In genomic region chr1:64361974-64362373, GRCh38 we compare ENCODE assay signal across 33 cellular contexts.
DNase-seq lines count a peak whose midpoint lies in the region; ATAC-seq and TF ChIP-seq lines count a peak whose summit lies in the region.
"Had no signal": no experiment of that assay in that cellular context is flagged by ENCODE, and none has a peak within 500 bp of the region (broad histone marks: within the 10 kb centered on the region; RNA-seq: fewer than 3 reads in every experiment).

No MANE protein-coding gene starts in this region.

- TF ChIP-seq CTCF in A673 (conservative IDR thresholded peaks at IDR 0.05; ENCODE audit: low read depth, low read length) (no peak), HEK293 (tag by site-specific recombination; IDR thresholded peaks at IDR 0.05) (no peak), heart left ventricle (IDR thresholded peaks at IDR 0.05) (no peak), spleen (IDR thresholded peaks at IDR 0.05 in 8 of 11, conservative IDR thresholded peaks at IDR 0.05 in 3 of 11) (no peak)

- ATAC-seq in heart left ventricle, result no peak
- ATAC-seq: A549; CD8-positive, alpha-beta T cell had no signal

- BruUV-seq in A673 (replicated peaks; lab: Mats Ljungman, UMichigan), result no TSS peak

- no peak overlapping the region for H3K4me3 ChIP-seq in A673 (ENCODE audit: low read depth, low read length, poor library complexity, severe bottlenecking)
- H3K4me3 ChIP-seq in HEK293 (ENCODE audit: low read depth, low read length), result no peak overlapping the region
- no peak overlapping the region for H3K4me3 ChIP-seq in SK-N-MC
- H3K4me3 ChIP-seq in heart left ventricle, result no peak overlapping the region
- H3K4me3 ChIP-seq in spleen, result no peak overlapping the region
- H3K4me3 ChIP-seq in effector memory CD4-positive, alpha-beta T cell (ENCODE audit: insufficient read depth, low read depth, low read length, poor library complexity, severe bottlenecking), result no peak overlapping the region
- H3K4me3 ChIP-seq: A549; BLaER1; BLaER1 treated with 17β-estradiol and CSF1 and Interleukin-3, amounts not matched to agents 10 nM and 100 nM had no signal

- H3K36me3 ChIP-seq in A673 (ENCODE audit: insufficient read depth, low read length, poor library complexity, severe bottlenecking), result no peaks in the 10 kb centered on the region
- no peaks in the 10 kb centered on the region for H3K36me3 ChIP-seq in HEK293 (ENCODE audit: control insufficient read depth in 2 of 2, insufficient read depth in 1 of 2, low read length in 2 of 2)
- no peaks in the 10 kb centered on the region for H3K36me3 ChIP-seq in SK-N-MC (ENCODE audit: insufficient read depth, low read length)
- H3K36me3 ChIP-seq in heart left ventricle, result no peaks in the 10 kb centered on the region
- H3K36me3 ChIP-seq in spleen, result no peaks in the 10 kb centered on the region
- no peaks in the 10 kb centered on the region for H3K36me3 ChIP-seq in effector memory CD4-positive, alpha-beta T cell (ENCODE audit: control insufficient read depth, insufficient read depth, low read length)
- H3K36me3 ChIP-seq: BE2C; BLaER1; BLaER1 treated with 17β-estradiol and CSF1 and Interleukin-3, amounts not matched to agents 10 nM and 100 nM had no signal

- POLR2A ChIA-PET in A673 (lab: Charles Lee; ENCODE audit: low non-redundant PET), result interaction anchor here (0.6 to 1.4 kb wide), 4 partner anchors 24 to 1436 kb away, joined by 3 to 4 read pairs (median 4); no protein-coding TSS in a partner anchor
- POLR2A ChIA-PET in HEK293 (lab: Yijun Ruan, JAX), result no interaction called here

- DNase-seq in A673 (ENCODE audit: low spot score) (peak; percentile 92), SK-N-MC (ENCODE audit: low read depth, low spot score) (peak; percentile 88), islet precursor cell (peak; percentile 12), heart left ventricle (no peak), ureter (ENCODE audit: low spot score) (no peak), spleen (no peak)
- DNase-seq in effector memory CD4-positive, alpha-beta T cell, result no peak
- DNase-seq: 8988T; ACHN; AML-193; BE2C; C1 segment of cervical spinal cord; Caco-2; Calu3; CD4-positive, alpha-beta memory T cell; CD4-positive, alpha-beta T cell; CD4-positive, CD25-positive, alpha-beta regulatory T cell; CD8-positive, alpha-beta memory T cell; CD8-positive, alpha-beta T cell; COR-L47; DMS 273 treated with DMSO at 0.1 percent for 48 hours; DMS153; DMS53; DMS79; DMS79 treated with DMSO at 0.1 percent for 48 hours; DND-41; EL had no signal

- no peak for TF ChIP-seq POLR2A in heart left ventricle (IDR thresholded peaks at IDR 0.05)
- TF ChIP-seq POLR2A in spleen (IDR thresholded peaks at IDR 0.05), result no peak

- intact Hi-C loops in A673 (cut with micrococcal nuclease; ENCODE audit: unreplicated experiment), result loop anchor here (1.0 to 10.0 kb wide), 6 partner anchors 80 to 575 kb away; no protein-coding TSS in a partner anchor
- intact Hi-C loops in heart left ventricle (cut with DNase I), result no loop called here
- intact Hi-C loops in spleen (cut with DNase I; ENCODE audit: low total_unique reads), result no loop called here

- peaks cover 54% of the 10 kb centered on the region for H3K4me1 ChIP-seq in A673 (ENCODE audit: insufficient read depth, low read length, poor library complexity, severe bottlenecking)
- no peaks in the 10 kb centered on the region for H3K4me1 ChIP-seq in HEK293 (ENCODE audit: control insufficient read depth, insufficient read depth, low read length)
- H3K4me1 ChIP-seq in heart left ventricle, result peaks cover 0 to 7% (median 0%) of the 10 kb centered on the region in 12 donors
- peaks cover 0 to 3% (median 0%) of the 10 kb centered on the region in 6 donors for H3K4me1 ChIP-seq in spleen
- no peaks in the 10 kb centered on the region for H3K4me1 ChIP-seq in effector memory CD4-positive, alpha-beta T cell (ENCODE audit: control insufficient read depth, insufficient read depth, low read length, poor library complexity, severe bottlenecking)
- H3K4me1 ChIP-seq: A549, BE2C, Caco-2 had no signal

- H3K27me3 ChIP-seq in A673 (replicated peaks; ENCODE audit: insufficient read depth, low read depth, low read length, poor library complexity) (no peaks in the 10 kb centered on the region), heart left ventricle (peaks cover 0 to 5% (median 0%) of the 10 kb centered on the region in 9 donors), spleen (replicated peaks in 1 of 7) (peaks cover 0 to 4% (median 0%) of the 10 kb centered on the region in 7 donors)
- no peaks in the 10 kb centered on the region for H3K27me3 ChIP-seq in effector memory CD4-positive, alpha-beta T cell (replicated peaks; ENCODE audit: control insufficient read depth, insufficient read depth, low read length, poor library complexity, severe bottlenecking)
- H3K27me3 ChIP-seq: BE2C; BLaER1; BLaER1 treated with 17β-estradiol and CSF1 and Interleukin-3, amounts not matched to agents 10 nM and 100 nM had no signal

- CTCF ChIA-PET in A673 (lab: Charles Lee), result interaction anchor here (1.0 kb wide), 2 partner anchors 93 to 292 kb away, joined by 3 to 4 read pairs; no protein-coding TSS in a partner anchor
- CTCF ChIA-PET in HEK293 (lab: Yijun Ruan, JAX), result interaction anchor here (0.6 kb wide), 1 partner anchor 643 kb away, joined by 3 read pairs; no protein-coding TSS in a partner anchor

- 71 to 73% (median 71%) methylated on average over 3 of the region's 3 CpGs for WGBS in heart left ventricle, 4 donors
- WGBS in spleen, 5 donors, result 56 to 77% (median 74%) methylated on average over 3 of the region's 3 CpGs

- no peak overlapping the region for H3K9ac ChIP-seq in SK-N-MC (ENCODE audit: insufficient read length)
- H3K9ac ChIP-seq: BLaER1; BLaER1 treated with 17β-estradiol and CSF1 and Interleukin-3, amounts not matched to agents 10 nM and 100 nM had no signal

- H3K27ac ChIP-seq in A673 (ENCODE audit: low read depth, low read length, poor library complexity, severe bottlenecking), result peak overlapping the region; percentile 99
- H3K27ac ChIP-seq in HEK293 (ENCODE audit: extremely low read depth, low read depth, low read length), result no peak overlapping the region
- peak overlapping the region; percentile 97 for H3K27ac ChIP-seq in SK-N-MC
- H3K27ac ChIP-seq in heart left ventricle, result no peak overlapping the region
- no peak overlapping the region for H3K27ac ChIP-seq in spleen
- H3K27ac ChIP-seq in effector memory CD4-positive, alpha-beta T cell (ENCODE audit: insufficient read depth, low read length, poor library complexity, severe bottlenecking), result no peak overlapping the region
- H3K27ac ChIP-seq: 22Rv1; A549; BLaER1; BLaER1 treated with 17β-estradiol and CSF1 and Interleukin-3, amounts not matched to agents 10 nM and 100 nM; C4-2B had no signal

- H3K9me3 ChIP-seq in A673 (ENCODE audit: low read depth, low read length, poor library complexity, severe bottlenecking), result no peaks in the 10 kb centered on the region
- H3K9me3 ChIP-seq in HEK293 (ENCODE audit: control insufficient read depth, insufficient read depth, low read depth, low read length), result no peaks in the 10 kb centered on the region
- H3K9me3 ChIP-seq in SK-N-MC (ENCODE audit: low read depth, low read length), result no peaks in the 10 kb centered on the region
- no peaks in the 10 kb centered on the region for H3K9me3 ChIP-seq in heart left ventricle
- H3K9me3 ChIP-seq in spleen, result no peaks in the 10 kb centered on the region
- no peaks in the 10 kb centered on the region for H3K9me3 ChIP-seq in effector memory CD4-positive, alpha-beta T cell (ENCODE audit: control insufficient read depth, low read length)
- H3K9me3 ChIP-seq: A549; BE2C; BLaER1; BLaER1 treated with 17β-estradiol and CSF1 and Interleukin-3, amounts not matched to agents 10 nM and 100 nM; Caco-2 had no signal

TF ChIP-seq in HEK293, 187 proteins besides CTCF, POLR2A, EP300 and RAD21:
- TF ChIP-seq SCRT2 (tag by site-specific recombination; IDR thresholded peaks at IDR 0.05) (no peak), ZNF366 (tag by site-specific recombination; conservative IDR thresholded peaks at IDR 0.05) (peak; percentile 84), ZNF776 (tag by site-specific recombination; IDR thresholded peaks at IDR 0.05; ENCODE audit: borderline replicate concordance) (no peak)

Comparison
In these comparisons a context has a peak if more than half of its experiments do, and no peak if none do; other contexts are left out.
1. DNase-seq: peak in A673 (single experiment), SK-N-MC (single experiment) and islet precursor cell (single experiment); none in heart left ventricle (0 of 5), ureter (single experiment), spleen (single experiment) and effector memory CD4-positive, alpha-beta T cell (0 of 3).
2. H3K27ac ChIP-seq: peak in A673 (single experiment) and SK-N-MC (single experiment); none in HEK293 (single experiment), heart left ventricle (0 of 12), spleen (0 of 8) and effector memory CD4-positive, alpha-beta T cell (single experiment).